22 cellular contexts compared by ENCODE assay signal in genomic region chr2:109402180-109402579, GRCh38.
DNase-seq lines count a peak whose midpoint lies in the region; ATAC-seq and TF ChIP-seq lines count a peak whose summit lies in the region.
"Had no signal": no experiment of that assay in that cellular context is flagged by ENCODE, and none has a peak within 500 bp of the region (broad histone marks: within the 10 kb centered on the region; RNA-seq: fewer than 3 reads in every experiment).

No MANE protein-coding gene starts in this region.

- H3K36me3 Mint-ChIP-seq in Caco-2 (ENCODE audit: insufficient read depth, unreplicated experiment) = no peaks in the 10 kb centered on the region
- no peaks in the 10 kb centered on the region for H3K36me3 Mint-ChIP-seq in activated naive CD4-positive, alpha-beta T cell treated with anti-CD3 and anti-CD28 coated beads, Interleukin-2, amount 50 U/mL, for 72 hours
- H3K36me3 Mint-ChIP-seq: activated naive CD8-positive, alpha-beta T cell treated with anti-CD3 and anti-CD28 coated beads, Interleukin-2, amount 10 ng/mL, durations not matched to agents 7 days and 5 days; mesothelial cell of epicardium had no signal

- no peak overlapping the region for H3K4me3 ChIP-seq in MG63
- no peak overlapping the region for H3K4me3 ChIP-seq in Caco-2 (ENCODE audit: low read depth, low read length)
- H3K4me3 ChIP-seq: hepatocyte, prostate gland had no signal

- H3K4me1 Mint-ChIP-seq in Caco-2 (ENCODE audit: low read depth, unreplicated experiment) = no peaks in the 10 kb centered on the region
- H3K4me1 Mint-ChIP-seq: mesothelial cell of epicardium had no signal

- no peaks in the 10 kb centered on the region for H3K36me3 ChIP-seq in MG63
- no peaks in the 10 kb centered on the region for H3K36me3 ChIP-seq in Caco-2 (ENCODE audit: control insufficient read depth, insufficient read depth, low read length)
- H3K36me3 ChIP-seq: prostate gland had no signal

- no peaks in the 10 kb centered on the region for H3K27me3 Mint-ChIP-seq in Caco-2 (ENCODE audit: insufficient read depth, unreplicated experiment)
- H3K27me3 Mint-ChIP-seq: activated B cell treated with CpG ODN at 0.5 μM for 24 hours; activated naive CD8-positive, alpha-beta T cell treated with anti-CD3 and anti-CD28 coated beads, Interleukin-2, amount 10 ng/mL, durations not matched to agents 7 days and 5 days had no signal

- no peaks in the 10 kb centered on the region for H3K9me3 Mint-ChIP-seq in Caco-2 (ENCODE audit: unreplicated experiment)
- no peaks in the 10 kb centered on the region for H3K9me3 Mint-ChIP-seq in activated naive CD4-positive, alpha-beta T cell treated with anti-CD3 and anti-CD28 coated beads, Interleukin-2, amount 50 U/mL, for 72 hours
- H3K9me3 Mint-ChIP-seq: activated B cell treated with CpG ODN at 0.5 μM for 24 hours; activated naive CD8-positive, alpha-beta T cell treated with anti-CD3 and anti-CD28 coated beads, Interleukin-2, amount 10 ng/mL, durations not matched to agents 7 days and 5 days; activated T-helper 1 cell treated with anti-CD3 and anti-CD28 coated beads, Interleukin-12 subunit alpha, Interleukin-12 subunit beta, Interleukin-2, Interleukin-4 antibody, amounts not matched to agents 30 ng/mL and 10 ng/mL and 1 ng/mL, durations not matched to agents 14 hours and 24 hours and 36 hours; HFFc6; mesothelial cell of epicardium; neural crest cell had no signal

- intact Hi-C loops in Right ventricle myocardium superior (cut with DNase I) = no loop called here
- intact Hi-C loops in Right ventricle myocardium inferior (cut with DNase I) = no loop called here
- intact Hi-C loops in Caco-2 (cut with micrococcal nuclease; ENCODE audit: unreplicated experiment) = no loop called here

- H3K27ac ChIP-seq in temporal lobe (ENCODE audit: low read depth, low read length) = peak overlapping the region; percentile 8
- H3K27ac ChIP-seq: C4-2B, hepatocyte, prostate gland had no signal

- H3K27me3 ChIP-seq in MG63 (no peaks in the 10 kb centered on the region), Caco-2 (replicated peaks; ENCODE audit: control insufficient read depth, insufficient read depth, low read length) (no peaks in the 10 kb centered on the region)
- H3K27me3 ChIP-seq: hepatocyte had no signal

- peak; percentile 35 for DNase-seq in Right ventricle myocardium superior
- no peak for DNase-seq in Right ventricle myocardium inferior (ENCODE audit: missing footprints)
- peak; percentile 30 for DNase-seq in MG63
- peak; percentile 81 for DNase-seq in islet precursor cell
- no peak for DNase-seq in Caco-2
- no peak for DNase-seq in activated naive CD4-positive, alpha-beta T cell treated with anti-CD3 and anti-CD28 coated beads, Interleukin-2, amount 50 U/mL, for 72 hours (ENCODE audit: low spot score in 2 of 2)
- DNase-seq: activated B cell treated with CpG ODN at 0.5 μM for 24 hours; activated naive CD8-positive, alpha-beta T cell treated with anti-CD3 and anti-CD28 coated beads, Interleukin-2, amount 10 ng/mL, durations not matched to agents 7 days and 5 days; dermis blood vessel endothelial cell; HFFc6; kidney; NCI-H1417 treated with DMSO at 0.1 percent for 48 hours; stimulated activated CD4-positive, alpha-beta T cell treated with anti-CD3 and anti-CD28 coated beads, Interleukin-4, amount 100 ng/mL, for 24 hours; T-helper 2 cell had no signal

- POLR2A ChIA-PET in Caco-2 (lab: Charles Lee) = no interaction called here

- CTCF ChIA-PET in Caco-2 (lab: Charles Lee) = interaction anchor here (1.2 kb wide), 1 partner anchor 108 kb away, joined by 3 read pairs; no protein-coding TSS in a partner anchor

- BruUV-seq in Caco-2 (replicated peaks; lab: Mats Ljungman, UMichigan) = no TSS peak

- H3K4me3 Mint-ChIP-seq in Caco-2 (ENCODE audit: unreplicated experiment) = no peak overlapping the region
- H3K4me3 Mint-ChIP-seq: activated B cell treated with CpG ODN at 0.5 μM for 24 hours; activated naive CD8-positive, alpha-beta T cell treated with anti-CD3 and anti-CD28 coated beads, Interleukin-2, amount 10 ng/mL, durations not matched to agents 7 days and 5 days; activated T-helper 1 cell treated with anti-CD3 and anti-CD28 coated beads, Interleukin-12 subunit alpha, Interleukin-12 subunit beta, Interleukin-2, Interleukin-4 antibody, amounts not matched to agents 30 ng/mL and 10 ng/mL and 1 ng/mL, durations not matched to agents 14 hours and 24 hours and 36 hours; HFFc6; mesothelial cell of epicardium; neural crest cell had no signal

- H3K9me3 ChIP-seq in MG63 (no peaks in the 10 kb centered on the region), Caco-2 (no peaks in the 10 kb centered on the region)
- H3K9me3 ChIP-seq: prostate gland had no signal

- H3K27ac Mint-ChIP-seq in Caco-2 (ENCODE audit: unreplicated experiment) = no peak overlapping the region
- peak overlapping the region in 1 of 2 donors; percentile 7 for H3K27ac Mint-ChIP-seq in activated naive CD4-positive, alpha-beta T cell treated with anti-CD3 and anti-CD28 coated beads, Interleukin-2, amount 50 U/mL, for 72 hours
- H3K27ac Mint-ChIP-seq: activated B cell treated with CpG ODN at 0.5 μM for 24 hours; activated naive CD8-positive, alpha-beta T cell treated with anti-CD3 and anti-CD28 coated beads, Interleukin-2, amount 10 ng/mL, durations not matched to agents 7 days and 5 days; activated T-helper 1 cell treated with anti-CD3 and anti-CD28 coated beads, Interleukin-12 subunit alpha, Interleukin-12 subunit beta, Interleukin-2, Interleukin-4 antibody, amounts not matched to agents 30 ng/mL and 10 ng/mL and 1 ng/mL, durations not matched to agents 14 hours and 24 hours and 36 hours; HFFc6; mesothelial cell of epicardium had no signal

- ATAC-seq in Right ventricle myocardium superior (ENCODE audit: poor library complexity) (no peak), Right ventricle myocardium inferior (no peak), HG02588 (IDR thresholded peaks at IDR 0.05; ENCODE audit: unreplicated experiment) (no peak)
- ATAC-seq in activated naive CD4-positive, alpha-beta T cell treated with anti-CD3 and anti-CD28 coated beads, Interleukin-2, amount 50 U/mL, for 72 hours = no peak

- no peak for TF ChIP-seq CTCF in Caco-2 (IDR thresholded peaks at IDR 0.05; ENCODE audit: insufficient read depth in 1 of 2, low read depth in 1 of 2, low read length in 1 of 2, severe bottlenecking in 1 of 2, unreplicated experiment in 1 of 2)

- no peaks in the 10 kb centered on the region for H3K4me1 ChIP-seq in Caco-2
- H3K4me1 ChIP-seq: prostate gland had no signal

Comparison
In these comparisons a context has a peak if more than half of its experiments do, and no peak if none do; other contexts are left out.
1. DNase-seq: peak in Right ventricle myocardium superior (single experiment), MG63 (single experiment) and islet precursor cell (single experiment); none in Right ventricle myocardium inferior (single experiment), Caco-2 (0 of 2) and activated naive CD4-positive, alpha-beta T cell treated with anti-CD3 and anti-CD28 coated beads, Interleukin-2, amount 50 U/mL, for 72 hours (0 of 2).